8 cellular contexts compared by ENCODE assay signal in genomic region chr21:45972716-45973474, GRCh38. TPM values are rescaled to one million over a fixed set of nuclear protein-coding genes. Genes with fewer than 3 reads are reported as not detected.
DNase-seq lines count a peak whose midpoint lies in the region; ATAC-seq and TF ChIP-seq lines count a peak whose summit lies in the region.

No MANE protein-coding gene starts in this region.

- no peak for ATAC-seq in GM19455 (IDR thresholded peaks at IDR 0.05; ENCODE audit: unreplicated experiment)
- ATAC-seq in HG03469 (IDR thresholded peaks at IDR 0.05; ENCODE audit: unreplicated experiment), result no peak
- ATAC-seq in GM19467 (IDR thresholded peaks at IDR 0.05; ENCODE audit: unreplicated experiment), result no peak

- H3K27me3 ChIP-seq in ACC112 (ENCODE audit: insufficient read depth, low read length) (no peaks in the 10 kb centered on the region), layer of hippocampus (ENCODE audit: control insufficient read depth, insufficient read depth, low read length) (peaks cover 4% of the 10 kb centered on the region), stomach (peaks cover 0 to 72% (median 53%) of the 10 kb centered on the region in 3 donors)

- no peak for TF ChIP-seq EP300 in stomach (IDR thresholded peaks at IDR 0.05)

- peak; percentile 96 for DNase-seq in HFF-Myc (ENCODE audit: extremely low read depth, low read depth)
- peak; percentile 80 for DNase-seq in astrocyte of the cerebellum (ENCODE audit: low read depth)
- DNase-seq in stomach, result no peak

- WGBS in stomach, 5 donors, result 2 to 5% (median 3%) methylated on average over 25 to 58 of the region's 58 CpGs

- no peaks in the 10 kb centered on the region for H3K79me2 ChIP-seq in ACC112 (ENCODE audit: control insufficient read depth, insufficient read depth, low read length, unreplicated experiment)

- TF ChIP-seq POLR2A in stomach (IDR thresholded peaks at IDR 0.05), result no peak

- in situ Hi-C loops in astrocyte of the cerebellum (cut with HindIII; ENCODE audit: low sequenced_read_pairs), result no loop called here

- H3K27ac ChIP-seq in ACC112 (ENCODE audit: low read depth, low read length), result peak overlapping the region; percentile 80
- H3K27ac ChIP-seq in layer of hippocampus (ENCODE audit: low read depth, low read length), result peak overlapping the region; percentile 30
- H3K27ac ChIP-seq in stomach, result peak overlapping the region; percentile 88 to 92 (median 91)

- H2AFZ ChIP-seq in ACC112 (ENCODE audit: low read length, unreplicated experiment), result peak overlapping the region; percentile 86

- no peak for TF ChIP-seq CTCF in HFF-Myc (IDR thresholded peaks at IDR 0.05; ENCODE audit: low read depth, low read length, missing control alignments)
- TF ChIP-seq CTCF in astrocyte of the cerebellum (IDR thresholded peaks at IDR 0.05; ENCODE audit: low read depth, low read length, missing control alignments), result no peak
- no peak for TF ChIP-seq CTCF in stomach (IDR thresholded peaks at IDR 0.05)

- no peaks in the 10 kb centered on the region for H3K9me3 ChIP-seq in stomach

- no peaks in the 10 kb centered on the region for H3K36me3 ChIP-seq in ACC112 (ENCODE audit: insufficient read depth, low read length)
- no peaks in the 10 kb centered on the region for H3K36me3 ChIP-seq in stomach

- H3K4me1 ChIP-seq in ACC112 (ENCODE audit: control insufficient read depth, insufficient read depth, low read length, unreplicated experiment) (peaks cover 43% of the 10 kb centered on the region), stomach (peaks cover 46 to 72% (median 64%) of the 10 kb centered on the region in 4 donors)

- H3K4me3 ChIP-seq in ACC112 (ENCODE audit: low read depth, low read length), result peak overlapping the region; percentile 76
- peak overlapping the region; percentile 44 for H3K4me3 ChIP-seq in HFF-Myc (replicated peaks; ENCODE audit: low read depth, low read length)
- H3K4me3 ChIP-seq in astrocyte of the cerebellum (ENCODE audit: low read depth, low read length), result peak overlapping the region; percentile 30
- H3K4me3 ChIP-seq in stomach, result peak overlapping the region; percentile 48 to 59 (median 50)

- intact Hi-C loops in stomach (cut with DNase I; ENCODE audit: low total_unique reads), result loop anchor here (5.0 kb wide), 1 partner anchor 124 kb away; the partner anchor contains the start of gene COL6A2

RNA-seq across cellular contexts. Expression of gene COL6A1, which starts 8.7 kb away (rescaled TPM):
- 100 to 1,000 TPM; 147 to 756 (median 342) TPM for total RNA-seq in stomach
- 100 to 1,000 TPM in 1 of 3 donors, 10 to 100 TPM in 2; 63.2 to 174 (median 73.6) TPM for polyA plus RNA-seq in stomach

Comparison
In these comparisons a context has a peak if more than half of its experiments do, and no peak if none do; other contexts are left out.
1. H3K27ac ChIP-seq: peak in every context shown above with its lines; median percentile 91 in stomach; 80 in ACC112; 30 in layer of hippocampus.